Comparison of ENCODE assay signal across 8 cellular contexts in genomic region chr1:248663457-248664328, GRCh38.
A peak's percentile ranks its signal among the peaks of the same experiment; 100 is the strongest.
DNase-seq lines count a peak whose midpoint lies in the region; ATAC-seq and FAIRE-seq lines count a peak whose summit lies in the region.
"Not testable (repeated sequence)": the region's sequence is repeated elsewhere in the genome, so short reads cannot be mapped to it uniquely, and the experiment has no call there.

No MANE protein-coding gene starts in this region.

- FAIRE-seq in HTR-8/SVneo (lab: Jason Lieb, UNC) = peak; percentile 44

- H3K4me3 Mint-ChIP-seq in memory B cell = not testable (repeated sequence)

- peak overlapping the region; percentile 98 for H3K27ac Mint-ChIP-seq in memory B cell

- not testable (repeated sequence) for DNase-seq in HTR-8/SVneo (ENCODE audit: insufficient read length, low spot score)
- peak; percentile 30 to 56 for DNase-seq in memory B cell (ENCODE audit: low spot score in 2 of 2)

- H3K4me1 Mint-ChIP-seq in memory B cell = peaks cover 22% of the 10 kb centered on the region

- not testable (repeated sequence) for H3K36me3 Mint-ChIP-seq in memory B cell

- ATAC-seq in GM18498 (IDR thresholded peaks at IDR 0.05; ENCODE audit: unreplicated experiment) (peak; percentile 97), GM18909 (IDR thresholded peaks at IDR 0.05; ENCODE audit: poor library complexity, unreplicated experiment) (peak; percentile 98), GM19468 (IDR thresholded peaks at IDR 0.05; ENCODE audit: extremely low read depth, unreplicated experiment) (peak; percentile 96), GM21825 (IDR thresholded peaks at IDR 0.05; ENCODE audit: unreplicated experiment) (peak; percentile 99), HG02970 (IDR thresholded peaks at IDR 0.05; ENCODE audit: low FRiP score, unreplicated experiment) (peak; percentile 91), HG03196 (IDR thresholded peaks at IDR 0.05; ENCODE audit: unreplicated experiment) (peak; percentile 97), memory B cell (ENCODE audit: low read depth) (peak; percentile 98)

- H3K9me3 Mint-ChIP-seq in memory B cell = not testable (repeated sequence)

- H3K27me3 Mint-ChIP-seq in memory B cell = not testable (repeated sequence)
